ENCODE assay signal across 2 cellular contexts in genomic region chr1:16759041-16759493, GRCh38. TPM values are rescaled to one million over a fixed set of nuclear protein-coding genes. Genes with fewer than 3 reads are reported as not detected.
"Had no signal": no experiment of that assay in that cellular context is flagged by ENCODE, and none has a peak within 500 bp of the region (broad histone marks: within the 10 kb centered on the region; RNA-seq: fewer than 3 reads in every experiment).

No MANE protein-coding gene starts in this region.

RNA-seq across cellular contexts. Expression of gene RNU1-4, which starts 18.8 kb away (rescaled TPM):
- total RNA-seq: myocyte had no signal
- polyA plus RNA-seq: SK-N-SH had no signal
